Comparison of ENCODE assay signal across 3 cellular contexts in genomic region chr1:24207395-24207687, GRCh38. TPM values are rescaled to one million over a fixed set of nuclear protein-coding genes. Genes with fewer than 3 reads are reported as not detected.
"Had no signal": no experiment of that assay in that cellular context is flagged by ENCODE, and none has a peak within 500 bp of the region (broad histone marks: within the 10 kb centered on the region; RNA-seq: fewer than 3 reads in every experiment).

No MANE protein-coding gene starts in this region.

RNA-seq across cellular contexts. Expression of gene IFNLR1, which starts 20.3 kb away (rescaled TPM):
- total RNA-seq: SJCRH30, SJSA1, SK-MEL-5 had no signal
